8 cellular contexts compared by ENCODE assay signal in genomic region chrX:40646489-40647306, GRCh38. TPM values are rescaled to one million over a fixed set of nuclear protein-coding genes. Genes with fewer than 3 reads are reported as not detected.
DNase-seq lines count a peak whose midpoint lies in the region; ATAC-seq and TF ChIP-seq lines count a peak whose summit lies in the region.

No MANE protein-coding gene starts in this region.

- no peaks in the 10 kb centered on the region for H3K9me3 ChIP-seq in BE2C
- no peaks in the 10 kb centered on the region for H3K9me3 ChIP-seq in iPS-15b (ENCODE audit: control insufficient read depth, insufficient read depth, low read length)
- no peaks in the 10 kb centered on the region for H3K9me3 ChIP-seq in skeletal muscle tissue (ENCODE audit: control insufficient read depth in 3 of 3, low read length in 3 of 3)

- H3K4me3 ChIP-seq in BE2C (ENCODE audit: low read depth, low read length) (peak overlapping the region; percentile 74), iPS-15b (ENCODE audit: low read depth, low read length) (peak overlapping the region; percentile 79), skeletal muscle tissue (ENCODE audit: low read length in 3 of 3) (peak overlapping the region; percentile 76 to 83 (median 82))

- H3K4me3 Mint-ChIP-seq in brain, result peak overlapping the region; percentile 89 to 97 (median 94)

- peaks cover 40% of the 10 kb centered on the region for H3K4me1 Mint-ChIP-seq in brain

- peaks cover 0 to 2% (median 0%) of the 10 kb centered on the region in 5 experiments for H3K9me3 Mint-ChIP-seq in brain

- DNase-seq in BE2C (peak; percentile 21), T-helper 22 cell (ENCODE audit: low read depth) (peak; percentile 22), NCI-H1930 (lab: John Stamatoyannopoulos, UW) (no peak)

- H3K9ac ChIP-seq in iPS-15b (ENCODE audit: low read depth, low read length), result peak overlapping the region; percentile 60
- peak overlapping the region; percentile 63 to 80 (median 72) for H3K9ac ChIP-seq in skeletal muscle tissue (ENCODE audit: low read depth in 1 of 3, low read length in 3 of 3)

- TF ChIP-seq CTCF in BE2C (IDR thresholded peaks at IDR 0.05; ENCODE audit: low read depth, low read length) (no peak), brain (conservative IDR thresholded peaks at IDR 0.05) (no peak)

- H3K27ac Mint-ChIP-seq in brain, result peak overlapping the region; percentile 71 to 93 (median 87)

- H3K27ac ChIP-seq in skeletal muscle tissue (ENCODE audit: low read depth, low read length), result peak overlapping the region; percentile 66

- no peaks in the 10 kb centered on the region for H3K27me3 ChIP-seq in BE2C
- no peaks in the 10 kb centered on the region for H3K27me3 ChIP-seq in iPS-15b (ENCODE audit: control insufficient read depth, insufficient read depth, low read length)
- no peaks in the 10 kb centered on the region for H3K27me3 ChIP-seq in skeletal muscle tissue (ENCODE audit: control insufficient read depth in 3 of 3, insufficient read depth in 3 of 3, low read length in 3 of 3)

- 0 out of 2 replicates have a peak, but pooled peaks cover 2% of the 10 kb centered on the region for H3K4me1 ChIP-seq in BE2C
- peaks cover 9% of the 10 kb centered on the region for H3K4me1 ChIP-seq in iPS-15b (ENCODE audit: control insufficient read depth, insufficient read depth, low read length)
- peaks cover 20 to 38% (median 22%) of the 10 kb centered on the region in 3 donors for H3K4me1 ChIP-seq in skeletal muscle tissue (ENCODE audit: control insufficient read depth in 3 of 3, insufficient read depth in 3 of 3, low read length in 3 of 3)

- H3K36me3 Mint-ChIP-seq in brain, result peaks cover 6% of the 10 kb centered on the region

- ATAC-seq in GM19438 (IDR thresholded peaks at IDR 0.05; ENCODE audit: low read depth, unreplicated experiment) (peak; percentile 13), HG03460 (IDR thresholded peaks at IDR 0.05; ENCODE audit: unreplicated experiment) (peak; percentile 21)

- H3K36me3 ChIP-seq in BE2C (no peaks in the 10 kb centered on the region), iPS-15b (ENCODE audit: control insufficient read depth, insufficient read depth, low read length) (no peaks in the 10 kb centered on the region), skeletal muscle tissue (ENCODE audit: control insufficient read depth in 3 of 3, insufficient read depth in 3 of 3, low read length in 3 of 3) (peaks cover 0 to 2% (median 0%) of the 10 kb centered on the region in 3 donors)

- H3K27me3 Mint-ChIP-seq in brain, result peaks cover 3% of the 10 kb centered on the region

RNA-seq across cellular contexts. Expression of gene CXorf38, which starts 0.7 kb away (rescaled TPM):
- polyA plus RNA-seq in BE2C (2012; ENCODE audit: insufficient read depth, insufficient read length, low read depth), result 4.6 TPM
- polyA plus RNA-seq in brain (ENCODE audit: insufficient read depth, low read depth, low replicate concordance), result 5.9 TPM
- 6.3 TPM for total RNA-seq in skeletal muscle tissue

RNA-seq across cellular contexts. Expression of gene MPC1L, which starts 23.5 kb away (rescaled TPM):
- polyA plus RNA-seq in BE2C (2012; ENCODE audit: insufficient read depth, insufficient read length, low read depth), result not detected
- polyA plus RNA-seq in brain (ENCODE audit: insufficient read depth, low read depth, low replicate concordance), result not detected
- total RNA-seq in skeletal muscle tissue, result not detected

Comparison
In these comparisons a context has a peak if more than half of its experiments do, and no peak if none do; other contexts are left out.
1. DNase-seq: peak in BE2C (single experiment) and T-helper 22 cell (single experiment); none in NCI-H1930 (0 of 2).
2. Peak in every context shown above with its lines, with median percentiles within 50 percentile points of each other: H3K4me3 ChIP-seq.